1 cellular context compared by ENCODE assay signal in genomic region chr13:59750860-59751259, GRCh38.
TF ChIP-seq lines count a peak whose summit lies in the region.

No MANE protein-coding gene starts in this region.

TF ChIP-seq in GM23338, 12 proteins besides CTCF, POLR2A, EP300 and RAD21 (continued from another document):
- no peak for TF ChIP-seq POLR2AphosphoS5 (IDR thresholded peaks at IDR 0.05; ENCODE audit: low read depth)
- TF ChIP-seq REST (IDR thresholded peaks at IDR 0.05; ENCODE audit: unreplicated experiment) = no peak
- TF ChIP-seq JUNB (IDR thresholded peaks at IDR 0.05; ENCODE audit: unreplicated experiment) = no peak
- no peak for TF ChIP-seq NANOG (IDR thresholded peaks at IDR 0.05; ENCODE audit: borderline replicate concordance)
- TF ChIP-seq CREB1 (CRISPR knock-in tag; IDR thresholded peaks at IDR 0.05; ENCODE audit: low read depth) = no peak
- TF ChIP-seq STAT1 (IDR thresholded peaks at IDR 0.05; ENCODE audit: unreplicated experiment) = no peak
- no peak for TF ChIP-seq ZNF331 (CRISPR knock-in tag; IDR thresholded peaks at IDR 0.05; ENCODE audit: low read depth)
- no peak for TF ChIP-seq EZH2 (IDR thresholded peaks at IDR 0.05; ENCODE audit: low read depth, unreplicated experiment)
- TF ChIP-seq EZH2phosphoT487 (IDR thresholded peaks at IDR 0.05; ENCODE audit: unreplicated experiment) = no peak
- TF ChIP-seq ZNF114 (CRISPR knock-in tag; IDR thresholded peaks at IDR 0.05) = no peak
